ENCODE assay signal across 1 cellular context in genomic region chr6:119541132-119541905, GRCh38.
TF ChIP-seq lines count a peak whose summit lies in the region.

No MANE protein-coding gene starts in this region.

TF ChIP-seq in HEK293, 187 proteins besides CTCF, POLR2A, EP300 and RAD21 (continued from another document and continues in another):
- TF ChIP-seq ZNF48 (tag by site-specific recombination; IDR thresholded peaks at IDR 0.05) (no peak), TCF7L2 (IDR thresholded peaks at IDR 0.05; ENCODE audit: borderline replicate concordance, low read depth, low read length) (no peak), ZSCAN4 (tag by site-specific recombination; IDR thresholded peaks at IDR 0.05) (0 out of 2 replicates have a peak, but pooled peaks have one; percentile 30), ZBTB1 (tag by site-specific recombination; IDR thresholded peaks at IDR 0.05) (no peak), ZNF626 (tag by site-specific recombination; IDR thresholded peaks at IDR 0.05) (no peak), ELK4 (IDR thresholded peaks at IDR 0.05; ENCODE audit: borderline replicate concordance, low read depth, low read length) (no peak), ZNF174 (tag by site-specific recombination; IDR thresholded peaks at IDR 0.05) (no peak), ZNF791 (tag by site-specific recombination; IDR thresholded peaks at IDR 0.05) (no peak), ZNF785 (tag by site-specific recombination; IDR thresholded peaks at IDR 0.05) (no peak), ZNF362 (tag by site-specific recombination; IDR thresholded peaks at IDR 0.05) (0 out of 2 replicates have a peak, but pooled peaks have one; percentile 56), BCL6B (tag by site-specific recombination; IDR thresholded peaks at IDR 0.05) (no peak), ZNF324 (tag by site-specific recombination; IDR thresholded peaks at IDR 0.05) (no peak), ZNF585B (tag by site-specific recombination; IDR thresholded peaks at IDR 0.05) (no peak), ZNF660 (tag by site-specific recombination; IDR thresholded peaks at IDR 0.05) (no peak), BCL11A (tag by site-specific recombination; IDR thresholded peaks at IDR 0.05; ENCODE audit: low read depth) (no peak), ZNF140 (tag by site-specific recombination; IDR thresholded peaks at IDR 0.05) (no peak), ZNF488 (tag by site-specific recombination; IDR thresholded peaks at IDR 0.05) (no peak), KLF10 (tag by site-specific recombination; IDR thresholded peaks at IDR 0.05) (no peak), ZNF571 (tag by site-specific recombination; IDR thresholded peaks at IDR 0.05) (no peak), ZNF184 (tag by site-specific recombination; IDR thresholded peaks at IDR 0.05) (peak; percentile 57; the same call in 1 of the 2 replicates), ZNF645 (tag by site-specific recombination; IDR thresholded peaks at IDR 0.05) (no peak), HOXC10 (CRISPR knock-in tag; IDR thresholded peaks at IDR 0.05) (no peak), REST (tag by site-specific recombination; IDR thresholded peaks at IDR 0.05) (no peak), ZNF792 (tag by site-specific recombination; IDR thresholded peaks at IDR 0.05) (no peak), ZNF114 (tag by site-specific recombination; IDR thresholded peaks at IDR 0.05) (no peak), ZNF449 (tag by site-specific recombination; IDR thresholded peaks at IDR 0.05) (no peak; the same call in 1 of the 2 replicates), TRIM28 (IDR thresholded peaks at IDR 0.05; ENCODE audit: borderline replicate concordance, low read length) (no peak; the same call in 1 of the 2 replicates), HOXD13 (CRISPR knock-in tag; IDR thresholded peaks at IDR 0.05; ENCODE audit: borderline replicate concordance) (no peak), ZNF37A (tag by site-specific recombination; IDR thresholded peaks at IDR 0.05) (no peak), ZNF558 (tag by site-specific recombination; IDR thresholded peaks at IDR 0.05) (no peak), ZNF548 (tag by site-specific recombination; IDR thresholded peaks at IDR 0.05) (no peak), ZNF121 (tag by site-specific recombination; IDR thresholded peaks at IDR 0.05) (no peak), ZNF2 (tag by site-specific recombination; IDR thresholded peaks at IDR 0.05) (no peak), ZSCAN5A (tag by site-specific recombination; IDR thresholded peaks at IDR 0.05) (no peak), ZNF350 (tag by site-specific recombination; IDR thresholded peaks at IDR 0.05) (no peak), EGR2 (tag by site-specific recombination; IDR thresholded peaks at IDR 0.05; ENCODE audit: low read depth) (no peak), ZNF629 (tag by site-specific recombination; IDR thresholded peaks at IDR 0.05) (peak; percentile 51; the same call in 1 of the 2 replicates), ZNF704 (tag by site-specific recombination; IDR thresholded peaks at IDR 0.05) (no peak), ZNF621 (tag by site-specific recombination; IDR thresholded peaks at IDR 0.05) (no peak), ZNF837 (tag by site-specific recombination; IDR thresholded peaks at IDR 0.05) (no peak), GLIS2 (tag by site-specific recombination; IDR thresholded peaks at IDR 0.05) (no peak), OSR2 (tag by site-specific recombination; IDR thresholded peaks at IDR 0.05) (no peak), FEZF1 (tag by site-specific recombination; IDR thresholded peaks at IDR 0.05) (0 out of 2 replicates have a peak, but pooled peaks have one; percentile 11), ZSCAN18 (tag by site-specific recombination; IDR thresholded peaks at IDR 0.05) (no peak), ZXDB (tag by site-specific recombination; IDR thresholded peaks at IDR 0.05) (no peak), ZNF16 (tag by site-specific recombination; IDR thresholded peaks at IDR 0.05; ENCODE audit: low read depth) (no peak), KLF17 (tag by site-specific recombination; IDR thresholded peaks at IDR 0.05) (no peak)
